9 cellular contexts compared by ENCODE assay signal in genomic region chr17:18043491-18043890, GRCh38. TPM values are rescaled to one million over a fixed set of nuclear protein-coding genes. Genes with fewer than 3 reads are reported as not detected.
DNase-seq lines count a peak whose midpoint lies in the region; ATAC-seq, FAIRE-seq and TF ChIP-seq lines count a peak whose summit lies in the region.
"Had no signal": no experiment of that assay in that cellular context is flagged by ENCODE, and none has a peak within 500 bp of the region (broad histone marks: within the 10 kb centered on the region; RNA-seq: fewer than 3 reads in every experiment).

No MANE protein-coding gene starts in this region.

- H3K27me3 Mint-ChIP-seq in CD4-positive, CD25-positive, alpha-beta regulatory T cell, result no peaks in the 10 kb centered on the region

- TF ChIP-seq CTCF in kidney (IDR thresholded peaks at IDR 0.05; ENCODE audit: borderline replicate concordance, extremely low read depth, insufficient read depth), result peak; percentile 23
- peak in 1 of 6 experiments; percentile 11 for TF ChIP-seq CTCF in adrenal gland (IDR thresholded peaks at IDR 0.05)

- TF ChIP-seq RAD21 in Ishikawa (IDR thresholded peaks at IDR 0.05; ENCODE audit: low read depth), result peak; percentile 45; the same call in 1 of the 2 replicates

- peaks cover 16% of the 10 kb centered on the region for H3K4me1 ChIP-seq in CD4-positive, CD25-positive, alpha-beta regulatory T cell (ENCODE audit: control insufficient read depth, insufficient read depth, low read length, poor library complexity, severe bottlenecking)
- peaks cover 28% of the 10 kb centered on the region for H3K4me1 ChIP-seq in adipocyte (ENCODE audit: control insufficient read depth, insufficient read depth, low read length)
- H3K4me1 ChIP-seq in kidney (ENCODE audit: control insufficient read depth in 1 of 2, insufficient read depth in 1 of 2, low read depth in 1 of 2, low read length in 2 of 2), result peaks cover 6 to 8% of the 10 kb centered on the region in 2 donors
- H3K4me1 ChIP-seq in adrenal gland (replicated peaks in 1 of 2), result peaks cover 20 to 44% of the 10 kb centered on the region in 2 donors

- no peak overlapping the region for H3K4me3 ChIP-seq in CD4-positive, CD25-positive, alpha-beta regulatory T cell (ENCODE audit: low read depth, low read length)
- H3K4me3 ChIP-seq in adipocyte (ENCODE audit: low read length), result no peak overlapping the region
- H3K4me3 ChIP-seq in kidney (ENCODE audit: low read length in 2 of 2), result no peak overlapping the region
- no peak overlapping the region for H3K4me3 ChIP-seq in adrenal gland

- TF ChIP-seq EP300 in Ishikawa (IDR thresholded peaks at IDR 0.05; ENCODE audit: borderline replicate concordance), result no peak

- ATAC-seq in CD4-positive, CD25-positive, alpha-beta regulatory T cell (ENCODE audit: low read depth in 2 of 2), result no peak
- ATAC-seq in HG03097 (IDR thresholded peaks at IDR 0.05; ENCODE audit: low FRiP score, unreplicated experiment), result no peak

- WGBS in adrenal gland, 4 donors, result 40 to 64% (median 53%) methylated on average over 1 of the region's 1 CpG

- H3K9me3 Mint-ChIP-seq in CD4-positive, CD25-positive, alpha-beta regulatory T cell, result no peaks in the 10 kb centered on the region

- intact Hi-C loops in kidney (cut with DNase I) (no loop called here), adrenal gland (cut with DNase I) (no loop called here)

- peak overlapping the region in 2 of 4 donors; percentile 77 to 96 for H3K4me3 Mint-ChIP-seq in CD4-positive, CD25-positive, alpha-beta regulatory T cell

- DNase-seq in CD4-positive, CD25-positive, alpha-beta regulatory T cell, result peak in 2 of 3 donors; percentile 11 to 29
- DNase-seq in adipocyte (ENCODE audit: low read depth) (peak; percentile 45), kidney (no peak), adrenal gland (no peak), SKM-1 treated with dmso at 0.1 percent for 144 hours (lab: John Stamatoyannopoulos, UW; ENCODE audit: unreplicated experiment) (no peak)
- DNase-seq in stimulated activated CD4-positive, alpha-beta T cell treated with anti-CD3 and anti-CD28 coated beads, Interleukin-15, amount 100 ng/mL, for 24 hours, result no peak
- DNase-seq: activated T-cell treated with anti-CD3 and anti-CD28 coated beads for 4 hours had no signal

- TF ChIP-seq POLR2A in adrenal gland (IDR thresholded peaks at IDR 0.05), result no peak

- peaks cover 10 to 39% (median 29%) of the 10 kb centered on the region in 4 donors for H3K4me1 Mint-ChIP-seq in CD4-positive, CD25-positive, alpha-beta regulatory T cell

- H3K36me3 ChIP-seq in CD4-positive, CD25-positive, alpha-beta regulatory T cell (ENCODE audit: control insufficient read depth, insufficient read depth, low read length), result peaks cover 3% of the 10 kb centered on the region
- peaks cover 24% of the 10 kb centered on the region for H3K36me3 ChIP-seq in adipocyte (ENCODE audit: control insufficient read depth, insufficient read depth, low read length, severe bottlenecking)
- peaks cover 0 to 5% of the 10 kb centered on the region in 2 donors for H3K36me3 ChIP-seq in kidney (ENCODE audit: control insufficient read depth in 1 of 2, insufficient read depth in 2 of 2, low read length in 2 of 2)
- peaks cover 0 to 14% of the 10 kb centered on the region in 2 donors for H3K36me3 ChIP-seq in adrenal gland (replicated peaks in 1 of 2)

- FAIRE-seq in kidney (lab: Jason Lieb, UNC), result no peak

- H3K36me3 Mint-ChIP-seq in CD4-positive, CD25-positive, alpha-beta regulatory T cell, result peaks cover 13% of the 10 kb centered on the region

- H3K9me3 ChIP-seq in CD4-positive, CD25-positive, alpha-beta regulatory T cell (ENCODE audit: control insufficient read depth in 2 of 2, low read length in 2 of 2), result no peaks in the 10 kb centered on the region
- H3K9me3 ChIP-seq in adipocyte (ENCODE audit: control insufficient read depth, low read length), result no peaks in the 10 kb centered on the region
- no peaks in the 10 kb centered on the region for H3K9me3 ChIP-seq in kidney (ENCODE audit: control insufficient read depth in 1 of 2, low read length in 2 of 2)
- no peaks in the 10 kb centered on the region for H3K9me3 ChIP-seq in adrenal gland (replicated peaks in 1 of 3)

- H3K9ac ChIP-seq in adipocyte (ENCODE audit: low read length), result no peak overlapping the region
- H3K9ac ChIP-seq in kidney (ENCODE audit: low read length in 2 of 2), result no peak overlapping the region

- no peak overlapping the region for H3K27ac Mint-ChIP-seq in CD4-positive, CD25-positive, alpha-beta regulatory T cell

- no peaks in the 10 kb centered on the region for H3K27me3 ChIP-seq in CD4-positive, CD25-positive, alpha-beta regulatory T cell (ENCODE audit: control insufficient read depth, insufficient read depth, low read length)
- no peaks in the 10 kb centered on the region for H3K27me3 ChIP-seq in adipocyte (replicated peaks; ENCODE audit: control insufficient read depth, insufficient read depth, low read length)
- H3K27me3 ChIP-seq in adrenal gland, result no peaks in the 10 kb centered on the region

- no peak overlapping the region for H3K27ac ChIP-seq in CD4-positive, CD25-positive, alpha-beta regulatory T cell (ENCODE audit: insufficient read depth, low read length, poor library complexity, severe bottlenecking)
- H3K27ac ChIP-seq in kidney (ENCODE audit: low read depth in 2 of 2, low read length in 2 of 2) (no peak overlapping the region), adrenal gland (no peak overlapping the region)

TF ChIP-seq in Ishikawa, 13 proteins besides CTCF, POLR2A, EP300 and RAD21:
- no peak for TF ChIP-seq CREB1 (IDR thresholded peaks at IDR 0.05; ENCODE audit: low read depth)

RNA-seq across cellular contexts. Expression of gene GID4, which starts 4.3 kb away (rescaled TPM):
- total RNA-seq in CD4-positive, CD25-positive, alpha-beta regulatory T cell, result 7.3 TPM
- 1 to 10 TPM; 5.1 to 7.0 (median 5.2) TPM for polyA plus RNA-seq in CD4-positive, CD25-positive, alpha-beta regulatory T cell
- total RNA-seq in kidney (8.7 TPM), adrenal gland (10 to 100 TPM in 5 of 8 donors, 1 to 10 TPM in 3; 6.3 to 16.7 (median 11.7) TPM)
- polyA plus RNA-seq in kidney (ENCODE audit: insufficient read depth, low read depth, low replicate concordance) (3.4 TPM), adrenal gland (10 to 100 TPM in 1 of 3 donors, 1 to 10 TPM in 2; 4.2 to 10.5 (median 4.3) TPM)

RNA-seq across cellular contexts. Expression of gene ATPAF2, which starts 4.5 kb away (rescaled TPM):
- 25.1 TPM for total RNA-seq in CD4-positive, CD25-positive, alpha-beta regulatory T cell
- 10 to 100 TPM; 10.9 to 16.4 (median 13.0) TPM for polyA plus RNA-seq in CD4-positive, CD25-positive, alpha-beta regulatory T cell
- 27.0 TPM for total RNA-seq in kidney
- 52.1 TPM for polyA plus RNA-seq in kidney (ENCODE audit: insufficient read depth, low read depth, low replicate concordance)
- 10 to 100 TPM; 32.5 to 68.6 (median 40.7) TPM for total RNA-seq in adrenal gland
- polyA plus RNA-seq in adrenal gland, result 10 to 100 TPM; 48.9 to 57.8 (median 51.2) TPM

RNA-seq across cellular contexts. Expression of gene DRG2, which starts 44.3 kb away (rescaled TPM):
- total RNA-seq in CD4-positive, CD25-positive, alpha-beta regulatory T cell, result 54.5 TPM
- 10 to 100 TPM; 36.4 to 45.3 (median 41.4) TPM for polyA plus RNA-seq in CD4-positive, CD25-positive, alpha-beta regulatory T cell
- total RNA-seq in kidney (39.2 TPM), adrenal gland (10 to 100 TPM; 34.9 to 81.4 (median 43.5) TPM)
- polyA plus RNA-seq in kidney (ENCODE audit: insufficient read depth, low read depth, low replicate concordance) (49.3 TPM), adrenal gland (10 to 100 TPM; 17.1 to 97.1 (median 69.0) TPM)

Comparison
In these comparisons a context has a peak if more than half of its experiments do, and no peak if none do; other contexts are left out.
1. DNase-seq: peak in CD4-positive, CD25-positive, alpha-beta regulatory T cell (2 of 3) and adipocyte (single experiment); none in kidney (single experiment), adrenal gland (0 of 7), SKM-1 treated with dmso at 0.1 percent for 144 hours (single experiment) and stimulated activated CD4-positive, alpha-beta T cell treated with anti-CD3 and anti-CD28 coated beads, Interleukin-15, amount 100 ng/mL, for 24 hours (single experiment).